20 cellular contexts compared by ENCODE assay signal in genomic region chr2:70340075-70340474, GRCh38. TPM values are rescaled to one million over a fixed set of nuclear protein-coding genes. Genes with fewer than 3 reads are reported as not detected.
DNase-seq lines count a peak whose midpoint lies in the region; TF ChIP-seq lines count a peak whose summit lies in the region.
"Had no signal": no experiment of that assay in that cellular context is flagged by ENCODE, and none has a peak within 500 bp of the region (broad histone marks: within the 10 kb centered on the region; RNA-seq: fewer than 3 reads in every experiment).

No MANE protein-coding gene starts in this region.

- peak; percentile 25 for DNase-seq in EH (ENCODE audit: low read depth)
- peak; percentile 11 for DNase-seq in HFFc6
- peak; percentile 60 for DNase-seq in epithelial cell of esophagus (ENCODE audit: low read depth)
- DNase-seq in ascending aorta (ENCODE audit: low spot score in 2 of 2), result no peak
- no peak for DNase-seq in hypothalamus (lab: John Stamatoyannopoulos, UW)
- DNase-seq in Kasumi-1 (lab: John Stamatoyannopoulos, UW), result no peak
- DNase-seq: Caco-2; CD4-positive, CD25-positive, alpha-beta regulatory T cell; CD8-positive, alpha-beta T cell; DMS153; DND-41; EL; GDM1; H9 had no signal

- H3K4me3 ChIP-seq in epithelial cell of esophagus (ENCODE audit: low read length), result no peak overlapping the region
- H3K4me3 ChIP-seq in ascending aorta, result no peak overlapping the region
- H3K4me3 ChIP-seq: BLaER1, GM12878, GM23338 had no signal

- no peak overlapping the region for H3K27ac Mint-ChIP-seq in HFFc6
- H3K27ac Mint-ChIP-seq: B cell; CD8-positive, alpha-beta T cell; GM23338; H9 had no signal

- H3K4me1 Mint-ChIP-seq in HFFc6 (ENCODE audit: low read depth), result peaks cover 53% of the 10 kb centered on the region
- H3K4me1 Mint-ChIP-seq: B cell, GM23338 had no signal

- TF ChIP-seq CTCF in HFFc6 (IDR thresholded peaks at IDR 0.05), result no peak
- no peak for TF ChIP-seq CTCF in epithelial cell of esophagus (IDR thresholded peaks at IDR 0.05; ENCODE audit: insufficient read depth, low read depth, low read length, missing control alignments)
- TF ChIP-seq CTCF in ascending aorta (IDR thresholded peaks at IDR 0.05), result no peak

- H3K9me3 Mint-ChIP-seq in HFFc6, result no peaks in the 10 kb centered on the region
- H3K9me3 Mint-ChIP-seq: CD8-positive, alpha-beta T cell; GM23338; H9 had no signal

- no peak overlapping the region for H3K4me3 Mint-ChIP-seq in HFFc6
- H3K4me3 Mint-ChIP-seq: B cell; CD4-positive, CD25-positive, alpha-beta regulatory T cell; CD8-positive, alpha-beta T cell; GM23338; H9 had no signal

- H3K27me3 ChIP-seq in ascending aorta, result no peaks in the 10 kb centered on the region
- H3K27me3 ChIP-seq: BLaER1 had no signal

- peaks cover 3% of the 10 kb centered on the region; the same call in 1 of the 2 replicates for H3K27me3 Mint-ChIP-seq in HFFc6 (ENCODE audit: insufficient read depth)

- no peaks in the 10 kb centered on the region for H3K36me3 ChIP-seq in ascending aorta
- H3K36me3 ChIP-seq: BLaER1 had no signal

- no peak overlapping the region for H3K27ac ChIP-seq in ascending aorta
- H3K27ac ChIP-seq: 22Rv1, BLaER1, C4-2B had no signal

- intact Hi-C loops in ascending aorta (cut with DNase I), result no loop called here

- no peaks in the 10 kb centered on the region for H3K9me3 ChIP-seq in ascending aorta
- H3K9me3 ChIP-seq: BLaER1, Caco-2 had no signal

- no peaks in the 10 kb centered on the region for H3K36me3 Mint-ChIP-seq in HFFc6 (ENCODE audit: low read depth)
- H3K36me3 Mint-ChIP-seq: CD4-positive, CD25-positive, alpha-beta regulatory T cell; CD8-positive, alpha-beta T cell had no signal

- no peaks in the 10 kb centered on the region for H3K4me1 ChIP-seq in ascending aorta
- H3K4me1 ChIP-seq: Caco-2 had no signal

RNA-seq across cellular contexts. Expression of gene FAM136A, which starts 38.2 kb away (rescaled TPM):
- 10 to 100 TPM; 28.2 to 37.0 (median 32.5) TPM for total RNA-seq in HFFc6 (2021; fragmentation: NEBNext Ultra II Directional; extraction: Animal tissue kit (Norgen Biotek cat#: 25700))
- 2.0 TPM for total RNA-seq in ascending aorta

RNA-seq across cellular contexts. Expression of gene SNRPG, which starts 46.5 kb away (rescaled TPM):
- total RNA-seq in HFFc6 (2021; fragmentation: NEBNext Ultra II Directional; extraction: Animal tissue kit (Norgen Biotek cat#: 25700)), result 100 to 1,000 TPM; 183 to 246 (median 226) TPM
- 4.0 TPM for total RNA-seq in ascending aorta

Comparison
In these comparisons a context has a peak if more than half of its experiments do, and no peak if none do; other contexts are left out.
1. DNase-seq: peak in EH (single experiment), HFFc6 (single experiment) and epithelial cell of esophagus (single experiment); none in ascending aorta (0 of 2), hypothalamus (0 of 51) and Kasumi-1 (0 of 2).
2. RNA of gene SNRPG, which starts 46.5 kb away (total RNA-seq): 183 to 246 TPM in HFFc6; 4.0 TPM in ascending aorta (single experiment); every median in the first group is over 10 times any median in the second.